Comparison of ENCODE assay signal across 26 cellular contexts in genomic region chr9:108104991-108105390, GRCh38.
"Had no signal": no experiment of that assay in that cellular context is flagged by ENCODE, and none has a peak within 500 bp of the region (broad histone marks: within the 10 kb centered on the region; RNA-seq: fewer than 3 reads in every experiment).

No MANE protein-coding gene starts in this region.

- DNase-seq: activated CD4-positive, alpha-beta T cell treated with anti-CD3 and anti-CD28 coated beads for 36 hours; activated CD4-positive, CD25-positive, alpha-beta regulatory T cell; activated CD8-positive, alpha-beta T cell treated with anti-CD3 and anti-CD28 coated beads, Interleukin-2, amount 10 ng/mL, durations not matched to agents 7 days and 5 days; activated effector memory CD4-positive, alpha-beta T cell treated with Interleukin-2 at 50 U/mL for 16 hours; activated naive CD4-positive, alpha-beta T cell treated with Interleukin-2 at 50 U/mL for 16 hours; anterior cingulate cortex; cerebellar nuclear complex; colonic mucosa; effector CD8-positive, alpha-beta T cell; erythroblast; foreskin fibroblast; heart left ventricle; hypothalamus; immature natural killer cell; lower lobe of right lung; mesendoderm; posterior cingulate gyrus; right lobe of liver; stimulated activated CD4-positive, alpha-beta T cell treated with anti-CD3 and anti-CD28 coated beads, Interleukin-12 subunit alpha, Interleukin-12 subunit beta, amount 100 ng/mL, for 4 hours; stimulated activated CD4-positive, alpha-beta T cell treated with anti-CD3 and anti-CD28 coated beads, Interleukin-4, amount 100 ng/mL, for 1 hour; stimulated activated naive CD8-positive, alpha-beta T cell treated with anti-CD3 and anti-CD28 coated beads, Interleukin-15, Interleukin-2, amounts not matched to agents 100 U/mL and 50 U/mL, for 24 hours; testis; transverse colon had no signal

- ATAC-seq: activated CD4-positive, alpha-beta T cell treated with anti-CD3 and anti-CD28 coated beads for 36 hours; activated CD8-positive, alpha-beta T cell treated with anti-CD3 and anti-CD28 coated beads, Interleukin-2, amount 10 ng/mL, durations not matched to agents 7 days and 5 days; heart left ventricle; left lobe of liver; lower lobe of right lung; natural killer cell treated with Interleukin-12 subunit alpha and Interleukin-12 subunit beta and Interleukin-15 and Interleukin-18, amount 100 ng/mL, for 72 hours; right lobe of liver; stimulated activated naive CD8-positive, alpha-beta T cell treated with anti-CD3 and anti-CD28 coated beads, Interleukin-15, Interleukin-2, amounts not matched to agents 100 U/mL and 50 U/mL, for 24 hours had no signal

- H3K36me3 ChIP-seq: cardiac muscle cell, colonic mucosa, heart left ventricle, lower lobe of right lung, right lobe of liver, transverse colon had no signal

- H3K27ac ChIP-seq: cardiac muscle cell, colonic mucosa, heart left ventricle, lower lobe of right lung, right lobe of liver, testis, transverse colon had no signal

- H3K4me1 ChIP-seq: colonic mucosa, heart left ventricle, lower lobe of right lung, testis had no signal

- H3K27me3 ChIP-seq: cardiac muscle cell, colonic mucosa, heart left ventricle, right lobe of liver, testis, transverse colon had no signal

- H3K4me3 ChIP-seq: cardiac muscle cell, colonic mucosa, heart left ventricle, lower lobe of right lung, right lobe of liver, testis, transverse colon had no signal

- H3K9me3 ChIP-seq: colonic mucosa, heart left ventricle, lower lobe of right lung, right lobe of liver, testis, transverse colon had no signal
